Comparison of ENCODE assay signal across 15 cellular contexts in the genomic region with DNA sequence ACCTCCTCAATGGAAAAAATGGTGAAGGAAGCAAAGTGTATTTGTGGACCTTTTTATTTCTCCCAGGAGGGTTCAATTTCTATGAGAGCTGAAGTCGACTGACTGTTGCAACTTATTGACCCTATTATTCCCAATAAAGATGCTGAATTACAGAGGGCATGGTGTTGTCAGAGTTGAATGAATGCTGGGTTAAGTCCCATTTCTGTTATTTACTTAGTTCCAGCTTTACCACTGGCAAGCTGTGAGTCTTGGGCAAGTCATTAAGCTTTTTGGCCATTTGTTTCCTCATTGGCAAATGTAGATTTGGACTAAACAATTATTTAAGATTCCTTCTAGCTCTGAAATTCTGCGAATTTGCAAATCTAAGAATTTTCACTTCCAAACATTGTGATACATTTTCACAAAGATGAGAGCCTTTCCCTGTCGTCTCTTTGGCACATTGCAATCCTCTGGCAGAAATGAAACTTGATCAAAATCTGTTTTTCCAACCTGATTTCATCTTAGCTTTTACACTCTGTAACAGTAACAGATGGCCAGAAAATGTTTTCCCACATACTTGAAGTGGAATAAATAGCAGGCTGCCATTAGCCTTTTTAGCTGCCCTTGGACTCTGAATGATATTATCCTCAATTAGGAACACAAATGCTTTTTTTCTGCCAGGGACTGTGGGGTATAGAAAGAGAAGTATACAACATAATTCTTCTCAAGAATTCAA. TPM values are rescaled to one million over a fixed set of nuclear protein-coding genes. Genes with fewer than 3 reads are reported as not detected.
DNase-seq lines count a peak whose midpoint lies in the region; ATAC-seq and TF ChIP-seq lines count a peak whose summit lies in the region.
"Had no signal": no experiment of that assay in that cellular context is flagged by ENCODE, and none has a peak within 500 bp of the region (broad histone marks: within the 10 kb centered on the region; RNA-seq: fewer than 3 reads in every experiment).

No MANE protein-coding gene starts in this region.

- POLR2A ChIA-PET in PC-9 (lab: Charles Lee; ENCODE audit: unreplicated experiment), result no interaction called here

- H3K9ac ChIP-seq in subcutaneous abdominal adipose tissue (ENCODE audit: low read length in 5 of 5), result peak overlapping the region in 2 of 5 donors; percentile 41 to 59

- TF ChIP-seq CTCF in left ventricle myocardium inferior (IDR thresholded peaks at IDR 0.05; ENCODE audit: borderline replicate concordance) (no peak), PC-9 (conservative IDR thresholded peaks at IDR 0.05) (no peak)

- no peak overlapping the region for H3K27ac Mint-ChIP-seq in activated naive CD8-positive, alpha-beta T cell treated with anti-CD3 and anti-CD28 coated beads, Interleukin-2, amount 50 U/mL, for 24 hours

- H3K36me3 ChIP-seq in left ventricle myocardium inferior (no peaks in the 10 kb centered on the region), subcutaneous abdominal adipose tissue (ENCODE audit: control insufficient read depth in 5 of 5, insufficient read depth in 5 of 5, low read length in 5 of 5) (peaks cover 0 to 5% (median 0%) of the 10 kb centered on the region in 5 donors), PC-9 (ENCODE audit: low read depth) (no peaks in the 10 kb centered on the region)

- H3K4me1 ChIP-seq in left ventricle myocardium inferior, result peaks cover 59% of the 10 kb centered on the region
- H3K4me1 ChIP-seq in subcutaneous abdominal adipose tissue (ENCODE audit: control insufficient read depth in 5 of 5, insufficient read depth in 5 of 5, low read length in 5 of 5), result peaks cover 2 to 23% (median 19%) of the 10 kb centered on the region in 5 donors
- peaks cover 35% of the 10 kb centered on the region for H3K4me1 ChIP-seq in PC-9 (replicated peaks; ENCODE audit: insufficient read depth)

- H3K4me3 ChIP-seq in left ventricle myocardium inferior (no peak overlapping the region), subcutaneous abdominal adipose tissue (ENCODE audit: low read depth in 1 of 5, low read length in 5 of 5) (no peak overlapping the region), PC-9 (no peak overlapping the region)
- H3K4me3 ChIP-seq: GM12878 had no signal

- H3K9me3 Mint-ChIP-seq in activated naive CD8-positive, alpha-beta T cell treated with anti-CD3 and anti-CD28 coated beads, Interleukin-2, amount 50 U/mL, for 24 hours, result no peaks in the 10 kb centered on the region

- H3K9me2 ChIP-seq in PC-9 (ENCODE audit: insufficient read depth), result no peaks in the 10 kb centered on the region

- intact Hi-C loops in left ventricle myocardium inferior (cut with micrococcal nuclease) (no loop called here), cardiac septum (cut with DNase I) (no loop called here), PC-9 (cut with micrococcal nuclease; ENCODE audit: unreplicated experiment) (no loop called here)

- no peak overlapping the region for H2AFZ ChIP-seq in PC-9

- H3F3A ChIP-seq in PC-9 (ENCODE audit: insufficient read depth, low read depth), result peaks cover 26% of the 10 kb centered on the region

- H4K20me1 ChIP-seq in PC-9 (ENCODE audit: insufficient read depth), result peaks cover 30% of the 10 kb centered on the region

- no peaks in the 10 kb centered on the region for H3K9me3 ChIP-seq in left ventricle myocardium inferior (replicated peaks)
- no peaks in the 10 kb centered on the region for H3K9me3 ChIP-seq in subcutaneous abdominal adipose tissue (ENCODE audit: control insufficient read depth in 5 of 5, low read length in 5 of 5)
- H3K9me3 ChIP-seq in PC-9 (ENCODE audit: insufficient read depth, low read depth), result no peaks in the 10 kb centered on the region

- peak overlapping the region; percentile 1 for H3K27ac ChIP-seq in left ventricle myocardium inferior (replicated peaks)
- peak overlapping the region; percentile 58 for H3K27ac ChIP-seq in subcutaneous abdominal adipose tissue (ENCODE audit: low read depth, low read length)
- no peak overlapping the region for H3K27ac ChIP-seq in PC-9
- H3K27ac ChIP-seq: C4-2B had no signal

- H3K36me3 Mint-ChIP-seq in activated naive CD8-positive, alpha-beta T cell treated with anti-CD3 and anti-CD28 coated beads, Interleukin-2, amount 50 U/mL, for 24 hours (ENCODE audit: low read depth), result no peaks in the 10 kb centered on the region

- no peak for DNase-seq in left ventricle myocardium inferior
- DNase-seq in cardiac septum (ENCODE audit: low spot score), result no peak
- peak; percentile 73 for DNase-seq in NCI-H2227 treated with DMSO at 0.1 percent for 48 hours (lab: John Stamatoyannopoulos, UW)
- DNase-seq in cerebellar cortex (ENCODE audit: low spot score), result peak; percentile 78
- DNase-seq in PC-9, result no peak
- no peak for DNase-seq in activated CD4-positive, alpha-beta T cell treated with anti-CD3 and anti-CD28 coated beads for 1 hour
- DNase-seq in activated naive CD8-positive, alpha-beta T cell treated with anti-CD3 and anti-CD28 coated beads, Interleukin-2, amount 50 U/mL, for 24 hours, result no peak
- DNase-seq: NCI-H1436, NCI-H2081 treated with DMSO at 0.1 percent for 48 hours, NCI-H510A treated with DMSO at 0.1 percent for 48 hours, Right ventricle myocardium superior had no signal

- peaks cover 85% of the 10 kb centered on the region for H3K79me2 ChIP-seq in PC-9 (ENCODE audit: low read depth)

- H3K4me1 Mint-ChIP-seq in activated naive CD8-positive, alpha-beta T cell treated with anti-CD3 and anti-CD28 coated beads, Interleukin-2, amount 50 U/mL, for 24 hours, result peaks cover 25% of the 10 kb centered on the region

- no peak for ATAC-seq in activated naive CD8-positive, alpha-beta T cell treated with anti-CD3 and anti-CD28 coated beads, Interleukin-2, amount 50 U/mL, for 24 hours
- ATAC-seq: GM12878, HCT116 had no signal

- no peaks in the 10 kb centered on the region for H3K27me3 Mint-ChIP-seq in activated naive CD8-positive, alpha-beta T cell treated with anti-CD3 and anti-CD28 coated beads, Interleukin-2, amount 50 U/mL, for 24 hours

- H3K4me3 Mint-ChIP-seq in activated naive CD8-positive, alpha-beta T cell treated with anti-CD3 and anti-CD28 coated beads, Interleukin-2, amount 50 U/mL, for 24 hours, result no peak overlapping the region

- CTCF ChIA-PET in PC-9 (lab: Charles Lee), result no interaction called here

- H3K27me3 ChIP-seq in left ventricle myocardium inferior (ENCODE audit: low read depth), result no peaks in the 10 kb centered on the region
- H3K27me3 ChIP-seq in subcutaneous abdominal adipose tissue (ENCODE audit: control insufficient read depth in 5 of 5, insufficient read depth in 4 of 5, low read length in 5 of 5), result no peaks in the 10 kb centered on the region
- no peaks in the 10 kb centered on the region for H3K27me3 ChIP-seq in PC-9 (ENCODE audit: insufficient read depth, low read depth)

- BruUV-seq in PC-9 (replicated peaks; lab: Mats Ljungman, UMichigan), result no TSS peak

- H3K4me2 ChIP-seq in PC-9, result no peak overlapping the region

RNA-seq across cellular contexts. Expression of gene BLTP3A, which starts 21.3 kb away (rescaled TPM):
- total RNA-seq in left ventricle myocardium inferior, result 16.5 TPM
- 18.1 TPM for total RNA-seq in cardiac septum
- total RNA-seq in PC-9 (2021), result 18.2 and 22.3 TPM in 2 replicates

RNA-seq across cellular contexts. Expression of gene SNRPC, which starts 55.9 kb away (rescaled TPM):
- total RNA-seq in left ventricle myocardium inferior (159 TPM), cardiac septum (150 TPM), PC-9 (2021) (142 and 162 TPM in 2 replicates)

Comparison
In these comparisons a context has a peak if more than half of its experiments do, and no peak if none do; other contexts are left out.
1. DNase-seq: peak in NCI-H2227 treated with DMSO at 0.1 percent for 48 hours (single experiment) and cerebellar cortex (single experiment); none in left ventricle myocardium inferior (single experiment), cardiac septum (single experiment), PC-9 (0 of 2), activated CD4-positive, alpha-beta T cell treated with anti-CD3 and anti-CD28 coated beads for 1 hour (single experiment) and activated naive CD8-positive, alpha-beta T cell treated with anti-CD3 and anti-CD28 coated beads, Interleukin-2, amount 50 U/mL, for 24 hours (single experiment).